Comparison of ENCODE assay signal across 16 cellular contexts in genomic region chr5:66582499-66582898, GRCh38. TPM values are rescaled to one million over a fixed set of nuclear protein-coding genes. Genes with fewer than 3 reads are reported as not detected.
DNase-seq lines count a peak whose midpoint lies in the region; ATAC-seq and TF ChIP-seq lines count a peak whose summit lies in the region.
"Had no signal": no experiment of that assay in that cellular context is flagged by ENCODE, and none has a peak within 500 bp of the region (broad histone marks: within the 10 kb centered on the region; RNA-seq: fewer than 3 reads in every experiment).

No MANE protein-coding gene starts in this region.

- H3K4me3 ChIP-seq in RWPE2 (ENCODE audit: severe bottlenecking), result no peak overlapping the region
- H3K4me3 ChIP-seq: vagina had no signal

- H3K27ac ChIP-seq in RWPE2 (ENCODE audit: poor library complexity, severe bottlenecking) (peak overlapping the region; percentile 56), foreskin keratinocyte (peak overlapping the region; percentile 95)
- H3K27ac ChIP-seq: vagina had no signal

- no peak for TF ChIP-seq CTCF in RWPE2 (IDR thresholded peaks at IDR 0.05; ENCODE audit: poor library complexity, severe bottlenecking)
- TF ChIP-seq CTCF in foreskin keratinocyte (conservative IDR thresholded peaks at IDR 0.05), result no peak

- no peaks in the 10 kb centered on the region for H3K9me3 ChIP-seq in RWPE2 (ENCODE audit: severe bottlenecking)
- H3K9me3 ChIP-seq: vagina had no signal

- intact Hi-C loops in Right ventricle myocardium superior (cut with DNase I), result no loop called here
- intact Hi-C loops in left ventricle myocardium superior (cut with micrococcal nuclease), result no loop called here

- no peaks in the 10 kb centered on the region for H3K27me3 ChIP-seq in RWPE2 (ENCODE audit: insufficient read depth, poor library complexity, severe bottlenecking)
- H3K27me3 ChIP-seq in foreskin keratinocyte, result no peaks in the 10 kb centered on the region
- H3K27me3 ChIP-seq: vagina had no signal

- no peaks in the 10 kb centered on the region for H3K36me3 ChIP-seq in RWPE2 (ENCODE audit: low read depth)
- H3K36me3 ChIP-seq: vagina had no signal

- peaks cover 7% of the 10 kb centered on the region for H3K4me1 ChIP-seq in RWPE2 (ENCODE audit: insufficient read depth, poor library complexity, severe bottlenecking)
- peaks cover 12% of the 10 kb centered on the region for H3K4me1 ChIP-seq in foreskin keratinocyte
- H3K4me1 ChIP-seq: vagina had no signal

- ATAC-seq in Right ventricle myocardium superior (ENCODE audit: poor library complexity) (peak; percentile 6), left ventricle myocardium superior (no peak), RWPE2 (ENCODE audit: low read depth) (peak; percentile 97), foreskin keratinocyte (peak; percentile 97), GM18517 (IDR thresholded peaks at IDR 0.05; ENCODE audit: unreplicated experiment) (no peak), GM18870 (IDR thresholded peaks at IDR 0.05; ENCODE audit: unreplicated experiment) (no peak), left lobe of liver (no peak), GM19328 (IDR thresholded peaks at IDR 0.05; ENCODE audit: unreplicated experiment) (no peak)
- ATAC-seq: activated CD8-positive, alpha-beta T cell treated with anti-CD3 and anti-CD28 coated beads, Interleukin-2, amount 10 ng/mL, durations not matched to agents 7 days and 5 days; WTC11 had no signal

- no peak for DNase-seq in Right ventricle myocardium superior
- DNase-seq in left ventricle myocardium superior, result no peak
- DNase-seq in RWPE2 (ENCODE audit: low spot score), result no peak
- DNase-seq in foreskin keratinocyte, result peak; percentile 91 to 98
- no peak for DNase-seq in left lobe of liver (ENCODE audit: low spot score)
- DNase-seq: activated CD8-positive, alpha-beta T cell treated with anti-CD3 and anti-CD28 coated beads, Interleukin-2, amount 10 ng/mL, durations not matched to agents 7 days and 5 days; CD4-positive, alpha-beta T cell; endodermal cell; NCI-H1930; retina; T-helper 1 cell had no signal

RNA-seq across cellular contexts. Expression of gene MAST4, which starts 13.7 kb away (rescaled TPM):
- total RNA-seq in Right ventricle myocardium superior, result 42.0 TPM
- 51.5 TPM for total RNA-seq in left ventricle myocardium superior
- total RNA-seq in foreskin keratinocyte, result 26.4 and 28.3 TPM in 2 replicates
- 3.2 and 3.5 TPM in 2 replicates for polyA plus RNA-seq in foreskin keratinocyte
- total RNA-seq in left lobe of liver, result 21.5 TPM

Comparison
In these comparisons a context has a peak if more than half of its experiments do, and no peak if none do; other contexts are left out.
1. ATAC-seq: peak in Right ventricle myocardium superior (single experiment), RWPE2 (single experiment) and foreskin keratinocyte (single experiment); none in left ventricle myocardium superior (single experiment), GM18517 (single experiment), GM18870 (single experiment), left lobe of liver (single experiment) and GM19328 (single experiment).
2. DNase-seq: peak in foreskin keratinocyte (2 of 2); none in Right ventricle myocardium superior (single experiment), left ventricle myocardium superior (single experiment), RWPE2 (single experiment) and left lobe of liver (single experiment).